1 cellular context compared by ENCODE assay signal in the genomic region with DNA sequence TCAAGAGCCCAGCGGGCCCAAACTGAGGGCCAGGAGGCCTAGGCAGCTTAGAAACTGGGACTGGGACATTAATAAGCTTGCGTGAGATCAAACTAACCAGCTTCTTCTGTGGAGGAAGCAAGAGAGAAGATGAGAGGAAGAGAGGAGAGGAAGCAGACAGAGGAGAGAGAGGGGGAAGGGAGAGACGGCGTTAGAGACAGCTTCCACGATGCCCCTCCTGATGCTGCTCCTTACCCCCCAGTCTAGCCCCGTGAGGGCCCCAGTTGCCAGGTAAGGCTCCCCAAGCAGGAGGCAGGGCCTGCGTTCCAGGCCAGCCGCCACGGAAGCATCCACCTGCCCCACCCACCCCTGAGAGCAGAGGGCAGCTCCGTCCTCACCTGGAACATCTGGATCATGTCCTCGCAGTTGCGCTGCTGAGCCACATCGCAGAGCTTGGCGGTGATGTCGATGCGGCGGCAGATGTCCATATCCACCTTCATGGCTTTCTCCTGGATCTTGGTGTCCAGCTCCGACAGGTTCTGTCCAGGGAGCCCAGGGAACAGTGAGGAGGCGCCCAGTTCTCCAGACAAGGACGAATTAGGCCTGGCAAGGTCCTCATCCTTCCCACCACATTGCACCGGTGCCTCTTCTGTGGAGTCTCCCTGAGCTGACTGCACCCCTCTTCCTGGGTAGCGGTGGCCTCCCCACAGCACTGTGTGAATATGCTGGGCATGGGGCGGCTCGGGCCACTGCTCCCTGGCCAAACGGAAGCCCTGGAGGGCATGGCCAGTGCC.
TF ChIP-seq lines count a peak whose summit lies in the region.

No MANE protein-coding gene starts in this region.

TF ChIP-seq in A549, 52 proteins besides CTCF, POLR2A, EP300 and RAD21:
- TF ChIP-seq, protein P1, sequence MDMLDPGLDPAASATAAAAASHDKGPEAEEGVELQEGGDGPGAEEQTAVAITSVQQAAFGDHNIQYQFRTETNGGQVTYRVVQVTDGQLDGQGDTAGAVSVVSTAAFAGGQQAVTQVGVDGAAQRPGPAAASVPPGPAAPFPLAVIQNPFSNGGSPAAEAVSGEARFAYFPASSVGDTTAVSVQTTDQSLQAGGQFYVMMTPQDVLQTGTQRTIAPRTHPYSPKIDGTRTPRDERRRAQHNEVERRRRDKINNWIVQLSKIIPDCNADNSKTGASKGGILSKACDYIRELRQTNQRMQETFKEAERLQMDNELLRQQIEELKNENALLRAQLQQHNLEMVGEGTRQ (IDR thresholded peaks at IDR 0.05) = no peak
- TF ChIP-seq, protein P2, sequence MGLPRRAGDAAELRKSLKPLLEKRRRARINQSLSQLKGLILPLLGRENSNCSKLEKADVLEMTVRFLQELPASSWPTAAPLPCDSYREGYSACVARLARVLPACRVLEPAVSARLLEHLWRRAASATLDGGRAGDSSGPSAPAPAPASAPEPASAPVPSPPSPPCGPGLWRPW (IDR thresholded peaks at IDR 0.05) = no peak
- TF ChIP-seq POLR2AphosphoS2 (conservative IDR thresholded peaks at IDR 0.05; ENCODE audit: low read length) (no peak), HOXA7 (CRISPR knock-in tag; IDR thresholded peaks at IDR 0.05) (no peak), JUN (IDR thresholded peaks at IDR 0.05) (no peak)
